ENCODE assay signal across 17 cellular contexts in genomic region chr2:218564056-218564455, GRCh38. TPM values are rescaled to one million over a fixed set of nuclear protein-coding genes. Genes with fewer than 3 reads are reported as not detected.
DNase-seq lines count a peak whose midpoint lies in the region; ATAC-seq and TF ChIP-seq lines count a peak whose summit lies in the region.
"Had no signal": no experiment of that assay in that cellular context is flagged by ENCODE, and none has a peak within 500 bp of the region (broad histone marks: within the 10 kb centered on the region; RNA-seq: fewer than 3 reads in every experiment).

No MANE protein-coding gene starts in this region.

- no peak overlapping the region for H3K27ac ChIP-seq in CD8-positive, alpha-beta memory T cell (ENCODE audit: low read depth, low read length)
- H3K27ac ChIP-seq: BLaER1, RWPE1, SJCRH30 had no signal

- peaks cover 23% of the 10 kb centered on the region for H3K36me3 ChIP-seq in CD8-positive, alpha-beta memory T cell (ENCODE audit: insufficient read depth, low read length)

- H3K27me3 Mint-ChIP-seq in activated CD4-positive, alpha-beta T cell treated with anti-CD3 and anti-CD28 coated beads, Interleukin-2, amount 10 ng/mL, durations not matched to agents 7 days and 5 days = no peaks in the 10 kb centered on the region
- H3K27me3 Mint-ChIP-seq in CD8-positive, alpha-beta memory T cell = no peaks in the 10 kb centered on the region
- H3K27me3 Mint-ChIP-seq in chondrocyte (ENCODE audit: low read depth) = no peaks in the 10 kb centered on the region
- H3K27me3 Mint-ChIP-seq in natural killer cell (ENCODE audit: low read depth in 2 of 2) = no peaks in the 10 kb centered on the region

- CTCF ChIA-PET in activated CD4-positive, alpha-beta T cell treated with anti-CD3 and anti-CD28 coated beads, Interleukin-2, amount 10 ng/mL, durations not matched to agents 7 days and 5 days (lab: Charles Lee) = interaction anchor here (0.6 to 1.5 kb wide), 6 partner anchors 12 to 68 kb away, joined by 3 to 4 read pairs (median 4); no protein-coding TSS in a partner anchor
- CTCF ChIA-PET in CD8-positive, alpha-beta memory T cell (lab: Charles Lee) = no interaction called here

- no peaks in the 10 kb centered on the region for H3K27me3 ChIP-seq in CD8-positive, alpha-beta memory T cell (ENCODE audit: insufficient read depth, low read length, poor library complexity, severe bottlenecking)
- H3K27me3 ChIP-seq: BLaER1, SJCRH30 had no signal

- H3K36me3 Mint-ChIP-seq in activated CD4-positive, alpha-beta T cell treated with anti-CD3 and anti-CD28 coated beads, Interleukin-2, amount 10 ng/mL, durations not matched to agents 7 days and 5 days (ENCODE audit: low read depth) = peaks cover 56% of the 10 kb centered on the region
- H3K36me3 Mint-ChIP-seq in CD8-positive, alpha-beta memory T cell = peaks cover 4 to 66% (median 14%) of the 10 kb centered on the region in 3 donors
- peaks cover 7% of the 10 kb centered on the region for H3K36me3 Mint-ChIP-seq in chondrocyte (ENCODE audit: low read depth)
- no peaks in the 10 kb centered on the region for H3K36me3 Mint-ChIP-seq in natural killer cell

- no peak for ATAC-seq in GM18502 (IDR thresholded peaks at IDR 0.05; ENCODE audit: poor library complexity, unreplicated experiment)
- no peak for ATAC-seq in natural killer cell
- ATAC-seq: PC-3 had no signal

- H3K4me1 ChIP-seq in CD8-positive, alpha-beta memory T cell (ENCODE audit: insufficient read depth, low read length) = peaks cover 15% of the 10 kb centered on the region

- no peak for TF ChIP-seq CTCF in chondrocyte (IDR thresholded peaks at IDR 0.05)
- no peak for TF ChIP-seq CTCF in natural killer cell (IDR thresholded peaks at IDR 0.05)

- H3K4me1 Mint-ChIP-seq in activated CD4-positive, alpha-beta T cell treated with anti-CD3 and anti-CD28 coated beads, Interleukin-2, amount 10 ng/mL, durations not matched to agents 7 days and 5 days = peaks cover 47% of the 10 kb centered on the region
- peaks cover 26 to 45% (median 40%) of the 10 kb centered on the region in 3 donors for H3K4me1 Mint-ChIP-seq in CD8-positive, alpha-beta memory T cell
- peaks cover 13% of the 10 kb centered on the region for H3K4me1 Mint-ChIP-seq in chondrocyte (ENCODE audit: low read depth)
- peaks cover 19 to 44% of the 10 kb centered on the region in 2 donors for H3K4me1 Mint-ChIP-seq in natural killer cell

- no peak for DNase-seq in activated CD4-positive, alpha-beta T cell treated with anti-CD3 and anti-CD28 coated beads, Interleukin-2, amount 10 ng/mL, durations not matched to agents 7 days and 5 days
- DNase-seq in activated CD4-positive, alpha-beta T cell treated with anti-CD3 and anti-CD28 coated beads, Interleukin-2, amount 50 U/mL, for 1 hour = no peak
- DNase-seq in CD8-positive, alpha-beta memory T cell = no peak
- no peak for DNase-seq in chondrocyte (ENCODE audit: low spot score)
- DNase-seq in natural killer cell = no peak
- DNase-seq: DMS 273 treated with DMSO at 0.1 percent for 48 hours, Karpas-422, MM.1S, NCI-H1092 treated with DMSO at 0.1 percent for 48 hours, NCI-H2081 treated with DMSO at 0.1 percent for 48 hours, NCI-H510A, NCI-H82, PC-3, SJCRH30 had no signal

- no peak overlapping the region for H3K4me3 ChIP-seq in CD8-positive, alpha-beta memory T cell (ENCODE audit: low read length)
- H3K4me3 ChIP-seq: BLaER1, SJCRH30 had no signal

- H3K27ac Mint-ChIP-seq in activated CD4-positive, alpha-beta T cell treated with anti-CD3 and anti-CD28 coated beads, Interleukin-2, amount 10 ng/mL, durations not matched to agents 7 days and 5 days = peak overlapping the region; percentile 28
- peak overlapping the region in 5 of 8 donors; percentile 1 to 88 (median 57) for H3K27ac Mint-ChIP-seq in CD8-positive, alpha-beta memory T cell
- H3K27ac Mint-ChIP-seq in chondrocyte (ENCODE audit: unreplicated experiment) = peak overlapping the region; percentile 27
- H3K27ac Mint-ChIP-seq in natural killer cell = peak overlapping the region in 1 of 2 donors; percentile 30

- H3K4me3 Mint-ChIP-seq in activated CD4-positive, alpha-beta T cell treated with anti-CD3 and anti-CD28 coated beads, Interleukin-2, amount 10 ng/mL, durations not matched to agents 7 days and 5 days = no peak overlapping the region
- no peak overlapping the region for H3K4me3 Mint-ChIP-seq in CD8-positive, alpha-beta memory T cell
- H3K4me3 Mint-ChIP-seq in chondrocyte (ENCODE audit: unreplicated experiment) (no peak overlapping the region), natural killer cell (no peak overlapping the region)

- intact Hi-C loops in natural killer cell (cut with micrococcal nuclease) = no loop called here

- no peaks in the 10 kb centered on the region for H3K9me3 ChIP-seq in CD8-positive, alpha-beta memory T cell (ENCODE audit: low read length)
- H3K9me3 ChIP-seq: BLaER1, SJCRH30 had no signal

- no peaks in the 10 kb centered on the region for H3K9me3 Mint-ChIP-seq in activated CD4-positive, alpha-beta T cell treated with anti-CD3 and anti-CD28 coated beads, Interleukin-2, amount 10 ng/mL, durations not matched to agents 7 days and 5 days
- H3K9me3 Mint-ChIP-seq in CD8-positive, alpha-beta memory T cell = no peaks in the 10 kb centered on the region
- H3K9me3 Mint-ChIP-seq in chondrocyte (ENCODE audit: low read depth) (no peaks in the 10 kb centered on the region), natural killer cell (no peaks in the 10 kb centered on the region)

- POLR2A ChIA-PET in activated CD4-positive, alpha-beta T cell treated with anti-CD3 and anti-CD28 coated beads, Interleukin-2, amount 10 ng/mL, durations not matched to agents 7 days and 5 days (lab: Charles Lee) = no interaction called here
- POLR2A ChIA-PET in CD8-positive, alpha-beta memory T cell (lab: Charles Lee) = no interaction called here

RNA-seq across cellular contexts. Expression of gene USP37, which starts 4.1 kb away (rescaled TPM):
- total RNA-seq in activated CD4-positive, alpha-beta T cell treated with anti-CD3 and anti-CD28 coated beads, Interleukin-2, amount 10 ng/mL, durations not matched to agents 7 days and 5 days = 10 to 100 TPM; 27.4 to 30.5 TPM
- 10 to 100 TPM; 29.9 to 31.5 TPM for total RNA-seq in CD8-positive, alpha-beta memory T cell
- 12.5 TPM for polyA plus RNA-seq in CD8-positive, alpha-beta memory T cell
- total RNA-seq in chondrocyte = 9.5 to 14.6 TPM (median 10.0 TPM) in 3 replicates
- total RNA-seq in natural killer cell = 10 to 100 TPM; 18.3 to 26.2 (median 21.6) TPM

RNA-seq across cellular contexts. Expression of gene CNOT9, which starts 4.6 kb away (rescaled TPM):
- total RNA-seq in activated CD4-positive, alpha-beta T cell treated with anti-CD3 and anti-CD28 coated beads, Interleukin-2, amount 10 ng/mL, durations not matched to agents 7 days and 5 days = 10 to 100 TPM; 71.0 to 80.9 TPM
- total RNA-seq in CD8-positive, alpha-beta memory T cell = 100 to 1,000 TPM; 131 to 135 TPM
- 22.5 TPM for polyA plus RNA-seq in CD8-positive, alpha-beta memory T cell
- total RNA-seq in chondrocyte (32.3 to 46.2 TPM (median 32.4 TPM) in 3 replicates), natural killer cell (10 to 100 TPM; 61.4 to 66.7 (median 66.3) TPM)

RNA-seq across cellular contexts. Expression of gene PLCD4, which starts 43.6 kb away (rescaled TPM):
- total RNA-seq in activated CD4-positive, alpha-beta T cell treated with anti-CD3 and anti-CD28 coated beads, Interleukin-2, amount 10 ng/mL, durations not matched to agents 7 days and 5 days = under 1 TPM; 0.15 to 0.30 TPM
- total RNA-seq in CD8-positive, alpha-beta memory T cell = under 1 TPM in 1 of 2 experiments, not detected in 1; 0.16 TPM
- 0.49 TPM for polyA plus RNA-seq in CD8-positive, alpha-beta memory T cell
- 4.1 to 8.6 TPM (median 5.0 TPM) in 3 replicates for total RNA-seq in chondrocyte
- total RNA-seq in natural killer cell = under 1 TPM; 0.43 to 0.83 (median 0.54) TPM
